8 cellular contexts compared by ENCODE assay signal in genomic region chr6:34680802-34681515, GRCh38. TPM values are rescaled to one million over a fixed set of nuclear protein-coding genes. Genes with fewer than 3 reads are reported as not detected.
DNase-seq lines count a peak whose midpoint lies in the region; ATAC-seq, FAIRE-seq and TF ChIP-seq lines count a peak whose summit lies in the region.

No MANE protein-coding gene starts in this region.

- ATAC-seq in HG03159 (IDR thresholded peaks at IDR 0.05; ENCODE audit: unreplicated experiment), result no peak

- no peak overlapping the region for H3K27ac ChIP-seq in CD8-positive, alpha-beta memory T cell (ENCODE audit: low read depth, low read length)
- no peak overlapping the region for H3K27ac ChIP-seq in CD4-positive, alpha-beta memory T cell (ENCODE audit: low read depth, low read length)

- H3K36me3 ChIP-seq in CD8-positive, alpha-beta memory T cell (ENCODE audit: insufficient read depth, low read length), result no peaks in the 10 kb centered on the region
- H3K36me3 ChIP-seq in CD4-positive, alpha-beta memory T cell (ENCODE audit: insufficient read depth, low read length), result no peaks in the 10 kb centered on the region

- H3K27ac Mint-ChIP-seq in CD8-positive, alpha-beta memory T cell, result peak overlapping the region in 6 of 8 donors; percentile 3 to 68 (median 35)
- no peak overlapping the region for H3K27ac Mint-ChIP-seq in CD4-positive, alpha-beta memory T cell

- H3K9me3 ChIP-seq in CD8-positive, alpha-beta memory T cell (ENCODE audit: low read length), result no peaks in the 10 kb centered on the region
- H3K9me3 ChIP-seq in CD4-positive, alpha-beta memory T cell (ENCODE audit: control insufficient read depth in 1 of 2, low read length in 2 of 2), result no peaks in the 10 kb centered on the region

- intact Hi-C loops in CD4-positive, alpha-beta memory T cell (cut with micrococcal nuclease), result no loop called here

- no peak overlapping the region for H3K4me3 ChIP-seq in CD8-positive, alpha-beta memory T cell (ENCODE audit: low read length)
- H3K4me3 ChIP-seq in CD4-positive, alpha-beta memory T cell (ENCODE audit: low read length in 2 of 2), result no peak overlapping the region

- H3K4me3 Mint-ChIP-seq in CD8-positive, alpha-beta memory T cell, result no peak overlapping the region
- H3K4me3 Mint-ChIP-seq in CD4-positive, alpha-beta memory T cell, result no peak overlapping the region

- H3K4me1 ChIP-seq in CD8-positive, alpha-beta memory T cell (ENCODE audit: insufficient read depth, low read length), result peaks cover 22% of the 10 kb centered on the region
- H3K4me1 ChIP-seq in CD4-positive, alpha-beta memory T cell (ENCODE audit: insufficient read depth, low read length), result peaks cover 32% of the 10 kb centered on the region

- peak; percentile 84 for FAIRE-seq in H54 (lab: Jason Lieb, UNC)

- no peak for TF ChIP-seq POLR2A in H54 (IDR thresholded peaks at IDR 0.05; ENCODE audit: low read depth, low read length)

- no peaks in the 10 kb centered on the region for H3K27me3 Mint-ChIP-seq in CD8-positive, alpha-beta memory T cell
- H3K27me3 Mint-ChIP-seq in CD4-positive, alpha-beta memory T cell, result no peaks in the 10 kb centered on the region

- CTCF ChIA-PET in CD8-positive, alpha-beta memory T cell (lab: Charles Lee), result no interaction called here
- CTCF ChIA-PET in CD4-positive, alpha-beta memory T cell (lab: Charles Lee; ENCODE audit: partially characterized antibody), result interaction anchor here (1.2 kb wide), 1 partner anchor 24 kb away, joined by 4 read pairs; no protein-coding TSS in a partner anchor

- peaks cover 33 to 71% (median 54%) of the 10 kb centered on the region in 3 donors for H3K4me1 Mint-ChIP-seq in CD8-positive, alpha-beta memory T cell
- H3K4me1 Mint-ChIP-seq in CD4-positive, alpha-beta memory T cell, result peaks cover 27 to 42% (median 32%) of the 10 kb centered on the region in 4 donors

- H3K36me3 Mint-ChIP-seq in CD8-positive, alpha-beta memory T cell, result peaks cover 0 to 10% (median 3%) of the 10 kb centered on the region in 3 donors
- peaks cover 0 to 3% of the 10 kb centered on the region in 2 donors for H3K36me3 Mint-ChIP-seq in CD4-positive, alpha-beta memory T cell

- DNase-seq in CD8-positive, alpha-beta memory T cell, result no peak
- DNase-seq in H54 (ENCODE audit: insufficient read length, low spot score) (no peak), SW480 (ENCODE audit: low spot score) (peak; percentile 9), myocyte (ENCODE audit: low read depth) (peak; percentile 26), NCI-H2107 (lab: John Stamatoyannopoulos, UW) (no peak), NCI-H2029 treated with DMSO at 0.1 percent for 48 hours (lab: John Stamatoyannopoulos, UW) (no peak)
- no peak for DNase-seq in CD4-positive, alpha-beta memory T cell

- POLR2A ChIA-PET in CD8-positive, alpha-beta memory T cell (lab: Charles Lee), result interaction anchor here (0.7 kb wide), 1 partner anchor 285 kb away, joined by 3 read pairs; no protein-coding TSS in a partner anchor
- POLR2A ChIA-PET in CD4-positive, alpha-beta memory T cell (lab: Charles Lee; ENCODE audit: partially characterized antibody), result interaction anchor here (0.6 to 1.1 kb wide), 3 partner anchors 8 to 124 kb away, joined by 3 to 4 read pairs (median 3); no protein-coding TSS in a partner anchor

- no peaks in the 10 kb centered on the region for H3K27me3 ChIP-seq in CD8-positive, alpha-beta memory T cell (ENCODE audit: insufficient read depth, low read length, poor library complexity, severe bottlenecking)
- no peaks in the 10 kb centered on the region for H3K27me3 ChIP-seq in CD4-positive, alpha-beta memory T cell (ENCODE audit: insufficient read depth, low read length)

- H3K9me3 Mint-ChIP-seq in CD8-positive, alpha-beta memory T cell, result no peaks in the 10 kb centered on the region
- H3K9me3 Mint-ChIP-seq in CD4-positive, alpha-beta memory T cell, result no peaks in the 10 kb centered on the region

RNA-seq across cellular contexts. Expression of gene ILRUN, which starts 15.6 kb away (rescaled TPM):
- total RNA-seq in CD8-positive, alpha-beta memory T cell, result 10 to 100 TPM; 53.3 to 61.9 TPM
- 18.8 TPM for polyA plus RNA-seq in CD8-positive, alpha-beta memory T cell
- 39.0 and 46.7 TPM in 2 replicates for total RNA-seq in myocyte
- 42.0 TPM for polyA plus RNA-seq in myocyte (2012)
- total RNA-seq in CD4-positive, alpha-beta memory T cell, result 10 to 100 TPM; 68.6 to 70.7 TPM
- polyA plus RNA-seq in CD4-positive, alpha-beta memory T cell, result 10 to 100 TPM; 14.8 to 15.1 TPM

Comparison
In these comparisons a context has a peak if more than half of its experiments do, and no peak if none do; other contexts are left out.
1. DNase-seq: peak in SW480 (single experiment) and myocyte (single experiment); none in CD8-positive, alpha-beta memory T cell (0 of 5), H54 (single experiment), NCI-H2107 (single experiment), NCI-H2029 treated with DMSO at 0.1 percent for 48 hours (single experiment) and CD4-positive, alpha-beta memory T cell (0 of 5).
2. H3K27ac Mint-ChIP-seq: peak in CD8-positive, alpha-beta memory T cell (6 of 8); none in CD4-positive, alpha-beta memory T cell (0 of 7).